Comparison of ENCODE assay signal across 17 cellular contexts in genomic region chr11:62577046-62577708, GRCh38. TPM values are rescaled to one million over a fixed set of nuclear protein-coding genes. Genes with fewer than 3 reads are reported as not detected.
DNase-seq lines count a peak whose midpoint lies in the region; ATAC-seq and TF ChIP-seq lines count a peak whose summit lies in the region.
"Had no signal": no experiment of that assay in that cellular context is flagged by ENCODE, and none has a peak within 500 bp of the region (broad histone marks: within the 10 kb centered on the region; RNA-seq: fewer than 3 reads in every experiment).

No MANE protein-coding gene starts in this region.

- H3K27ac ChIP-seq in uterus = peak overlapping the region; percentile 95 to 99
- no peak overlapping the region for H3K27ac ChIP-seq in brain microvascular endothelial cell
- H3K27ac ChIP-seq: foreskin keratinocyte had no signal

- intact Hi-C loops in uterus (cut with DNase I; ENCODE audit: low total_unique reads) = no loop called here

- peaks cover 0 to 12% of the 10 kb centered on the region in 2 donors for H3K4me1 ChIP-seq in uterus

- H3K36me3 Mint-ChIP-seq in activated naive CD4-positive, alpha-beta T cell treated with anti-CD3 and anti-CD28 coated beads, Interleukin-2, amount 10 ng/mL, durations not matched to agents 7 days and 5 days = peaks cover 42% of the 10 kb centered on the region
- peaks cover 48% of the 10 kb centered on the region for H3K36me3 Mint-ChIP-seq in nephron progenitor cell (ENCODE audit: low read depth)
- H3K36me3 Mint-ChIP-seq: IgD-negative memory B cell had no signal

- H3K36me3 ChIP-seq in uterus (no peaks in the 10 kb centered on the region), brain microvascular endothelial cell (replicated peaks) (peaks cover 25% of the 10 kb centered on the region)

- H3K9me3 Mint-ChIP-seq in activated naive CD4-positive, alpha-beta T cell treated with anti-CD3 and anti-CD28 coated beads, Interleukin-2, amount 10 ng/mL, durations not matched to agents 7 days and 5 days = no peaks in the 10 kb centered on the region
- H3K9me3 Mint-ChIP-seq in nephron progenitor cell = no peaks in the 10 kb centered on the region
- H3K9me3 Mint-ChIP-seq: activated CD4-positive, alpha-beta T cell treated with anti-CD3 and anti-CD28 coated beads, Interleukin-2, amount 10 ng/mL, durations not matched to agents 24 days and 14 days; IgD-negative memory B cell had no signal

- no peak for ATAC-seq in GM18858 (IDR thresholded peaks at IDR 0.05; ENCODE audit: unreplicated experiment)
- ATAC-seq: foreskin keratinocyte, SK-N-SH treated with all-trans-retinoic acid at 6 μM for 48 hours had no signal

- H3K4me1 Mint-ChIP-seq in activated naive CD4-positive, alpha-beta T cell treated with anti-CD3 and anti-CD28 coated beads, Interleukin-2, amount 10 ng/mL, durations not matched to agents 7 days and 5 days = peaks cover 32% of the 10 kb centered on the region
- H3K4me1 Mint-ChIP-seq in nephron progenitor cell = peaks cover 30% of the 10 kb centered on the region

- H3K4me3 ChIP-seq in fibroblast of pulmonary artery (replicated peaks; ENCODE audit: low read depth, low read length) (no peak overlapping the region), uterus (no peak overlapping the region), brain microvascular endothelial cell (ENCODE audit: low read depth, low read length) (no peak overlapping the region)
- H3K4me3 ChIP-seq: coronary artery had no signal

- CTCF ChIA-PET in activated naive CD4-positive, alpha-beta T cell treated with anti-CD3 and anti-CD28 coated beads, Interleukin-2, amount 10 ng/mL, durations not matched to agents 7 days and 5 days (lab: Charles Lee) = interaction anchor here (1.0 kb wide), 1 partner anchor 16 kb away, joined by 3 read pairs; no protein-coding TSS in a partner anchor

- no peak overlapping the region for H3K4me3 Mint-ChIP-seq in activated naive CD4-positive, alpha-beta T cell treated with anti-CD3 and anti-CD28 coated beads, Interleukin-2, amount 10 ng/mL, durations not matched to agents 7 days and 5 days
- no peak overlapping the region for H3K4me3 Mint-ChIP-seq in nephron progenitor cell
- H3K4me3 Mint-ChIP-seq: activated CD4-positive, alpha-beta T cell treated with anti-CD3 and anti-CD28 coated beads, Interleukin-2, amount 10 ng/mL, durations not matched to agents 24 days and 14 days had no signal

- no peak for TF ChIP-seq POLR2A in uterus (IDR thresholded peaks at IDR 0.05)

- no peak for TF ChIP-seq CTCF in fibroblast of pulmonary artery (IDR thresholded peaks at IDR 0.05; ENCODE audit: low read length, missing control alignments)
- no peak for TF ChIP-seq CTCF in nephron progenitor cell (IDR thresholded peaks at IDR 0.05)
- TF ChIP-seq CTCF in uterus (IDR thresholded peaks at IDR 0.05) = no peak
- TF ChIP-seq CTCF in brain microvascular endothelial cell (IDR thresholded peaks at IDR 0.05; ENCODE audit: low read depth, low read length, missing control alignments) = no peak

- H3K9me3 ChIP-seq in uterus = no peaks in the 10 kb centered on the region

- H3K27me3 ChIP-seq in uterus = no peaks in the 10 kb centered on the region
- H3K27me3 ChIP-seq in brain microvascular endothelial cell (replicated peaks) = no peaks in the 10 kb centered on the region
- H3K27me3 ChIP-seq: foreskin keratinocyte had no signal

- in situ Hi-C loops in brain microvascular endothelial cell (cut with HindIII; ENCODE audit: low pct_ligation_motif_present, low sequenced_read_pairs) = no loop called here

- DNase-seq in activated naive CD4-positive, alpha-beta T cell treated with anti-CD3 and anti-CD28 coated beads, Interleukin-2, amount 10 ng/mL, durations not matched to agents 7 days and 5 days = no peak
- no peak for DNase-seq in activated naive CD4-positive, alpha-beta T cell treated with Interleukin-2 at 50 U/mL for 16 hours
- DNase-seq in fibroblast of pulmonary artery (ENCODE audit: low read depth) (peak; percentile 61), nephron progenitor cell (no peak), uterus (peak in 1 of 2 donors; percentile 71), KG1 (lab: John Stamatoyannopoulos, UW) (no peak), brain microvascular endothelial cell (no peak)
- DNase-seq: activated effector memory CD4-positive, alpha-beta T cell treated with anti-CD3 and anti-CD28 coated beads, Interleukin-2, amount 50 U/mL, for 16 hours; foreskin keratinocyte; NCI-H1436 treated with DMSO at 0.1 percent for 48 hours; NCI-H748 treated with DMSO at 0.1 percent for 48 hours; posterior cingulate gyrus had no signal

- H3K27me3 Mint-ChIP-seq in activated naive CD4-positive, alpha-beta T cell treated with anti-CD3 and anti-CD28 coated beads, Interleukin-2, amount 10 ng/mL, durations not matched to agents 7 days and 5 days = no peaks in the 10 kb centered on the region
- H3K27me3 Mint-ChIP-seq in nephron progenitor cell (ENCODE audit: low read depth, poor library complexity) = no peaks in the 10 kb centered on the region
- H3K27me3 Mint-ChIP-seq: activated CD4-positive, alpha-beta T cell treated with anti-CD3 and anti-CD28 coated beads, Interleukin-2, amount 10 ng/mL, durations not matched to agents 24 days and 14 days; IgD-negative memory B cell had no signal

- H3K27ac Mint-ChIP-seq in activated naive CD4-positive, alpha-beta T cell treated with anti-CD3 and anti-CD28 coated beads, Interleukin-2, amount 10 ng/mL, durations not matched to agents 7 days and 5 days = peak overlapping the region; percentile 59
- H3K27ac Mint-ChIP-seq in nephron progenitor cell = peak overlapping the region; percentile 67
- H3K27ac Mint-ChIP-seq: activated CD4-positive, alpha-beta T cell treated with anti-CD3 and anti-CD28 coated beads, Interleukin-2, amount 10 ng/mL, durations not matched to agents 24 days and 14 days had no signal

RNA-seq across cellular contexts. Expression of gene EEF1G, which starts 3.5 kb away (rescaled TPM):
- total RNA-seq in uterus = 1,000 to 10,000 TPM; 1,301 to 1,426 (median 1,363) TPM

RNA-seq across cellular contexts. Expression of gene TUT1, which starts 14.1 kb away (rescaled TPM):
- 10 to 100 TPM in 1 of 4 donors, 1 to 10 TPM in 3; 7.1 to 19.3 (median 8.6) TPM for total RNA-seq in uterus

RNA-seq across cellular contexts. Expression of gene MTA2, which starts 24.5 kb away (rescaled TPM):
- total RNA-seq in uterus = 100 to 1,000 TPM in 2 of 4 donors, 10 to 100 TPM in 2; 37.9 to 120 (median 78.2) TPM

RNA-seq across cellular contexts. Expression of gene AHNAK, which starts 30.6 kb away (rescaled TPM):
- total RNA-seq in uterus = 1,000 to 10,000 TPM in 1 of 4 donors, 100 to 1,000 TPM in 3; 452 to 1,353 (median 779) TPM

RNA-seq across cellular contexts. Expression of gene EML3, which starts 35.4 kb away (rescaled TPM):
- 100 to 1,000 TPM in 1 of 4 donors, 10 to 100 TPM in 3; 17.9 to 126 (median 36.8) TPM for total RNA-seq in uterus
